Comparison of ENCODE assay signal across 1 cellular context in genomic region chr12:120394483-120395367, GRCh38.
A peak's percentile ranks its signal among the peaks of the same experiment; 100 is the strongest.
TF ChIP-seq lines count a peak whose summit lies in the region.

No MANE protein-coding gene starts in this region.

TF ChIP-seq in WTC11, 78 proteins besides CTCF, POLR2A, EP300 and RAD21 (continued from another document):
- TF ChIP-seq, protein P1, sequence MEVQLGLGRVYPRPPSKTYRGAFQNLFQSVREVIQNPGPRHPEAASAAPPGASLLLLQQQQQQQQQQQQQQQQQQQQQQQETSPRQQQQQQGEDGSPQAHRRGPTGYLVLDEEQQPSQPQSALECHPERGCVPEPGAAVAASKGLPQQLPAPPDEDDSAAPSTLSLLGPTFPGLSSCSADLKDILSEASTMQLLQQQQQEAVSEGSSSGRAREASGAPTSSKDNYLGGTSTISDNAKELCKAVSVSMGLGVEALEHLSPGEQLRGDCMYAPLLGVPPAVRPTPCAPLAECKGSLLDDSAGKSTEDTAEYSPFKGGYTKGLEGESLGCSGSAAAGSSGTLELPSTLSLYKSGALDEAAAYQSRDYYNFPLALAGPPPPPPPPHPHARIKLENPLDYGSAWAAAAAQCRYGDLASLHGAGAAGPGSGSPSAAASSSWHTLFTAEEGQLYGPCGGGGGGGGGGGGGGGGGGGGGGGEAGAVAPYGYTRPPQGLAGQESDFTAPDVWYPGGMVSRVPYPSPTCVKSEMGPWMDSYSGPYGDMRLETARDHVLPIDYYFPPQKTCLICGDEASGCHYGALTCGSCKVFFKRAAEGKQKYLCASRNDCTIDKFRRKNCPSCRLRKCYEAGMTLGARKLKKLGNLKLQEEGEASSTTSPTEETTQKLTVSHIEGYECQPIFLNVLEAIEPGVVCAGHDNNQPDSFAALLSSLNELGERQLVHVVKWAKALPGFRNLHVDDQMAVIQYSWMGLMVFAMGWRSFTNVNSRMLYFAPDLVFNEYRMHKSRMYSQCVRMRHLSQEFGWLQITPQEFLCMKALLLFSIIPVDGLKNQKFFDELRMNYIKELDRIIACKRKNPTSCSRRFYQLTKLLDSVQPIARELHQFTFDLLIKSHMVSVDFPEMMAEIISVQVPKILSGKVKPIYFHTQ (CRISPR knock-in tag; IDR thresholded peaks at IDR 0.05), result no peak
- TF ChIP-seq ZNF423 (CRISPR knock-in tag; IDR thresholded peaks at IDR 0.05) (no peak), MAX (CRISPR knock-in tag; IDR thresholded peaks at IDR 0.05) (peak; percentile 65), CBFB (CRISPR knock-in tag; IDR thresholded peaks at IDR 0.05; ENCODE audit: low read depth) (0 out of 2 replicates have a peak, but pooled peaks have one; percentile 68), E2F5 (CRISPR knock-in tag; IDR thresholded peaks at IDR 0.05) (0 out of 2 replicates have a peak, but pooled peaks have one; percentile 55), ZNF138 (CRISPR knock-in tag; conservative IDR thresholded peaks at IDR 0.05) (0 out of 2 replicates have a peak, but pooled peaks have one; percentile 61), JUN (CRISPR knock-in tag; IDR thresholded peaks at IDR 0.05) (no peak), CREB1 (CRISPR knock-in tag; IDR thresholded peaks at IDR 0.05) (no peak), GTF2I (CRISPR knock-in tag; conservative IDR thresholded peaks at IDR 0.05) (0 out of 2 replicates have a peak, but pooled peaks have one; percentile 8), STAT6 (CRISPR knock-in tag; conservative IDR thresholded peaks at IDR 0.05; ENCODE audit: low read depth) (no peak), ATF6 (CRISPR knock-in tag; IDR thresholded peaks at IDR 0.05) (no peak), ZNF671 (CRISPR knock-in tag; IDR thresholded peaks at IDR 0.05) (no peak), ZNF232 (CRISPR knock-in tag; IDR thresholded peaks at IDR 0.05) (no peak), MLX (CRISPR knock-in tag; IDR thresholded peaks at IDR 0.05) (no peak), ESRRA (CRISPR knock-in tag; IDR thresholded peaks at IDR 0.05; ENCODE audit: borderline replicate concordance) (no peak), PRRX2 (CRISPR knock-in tag; IDR thresholded peaks at IDR 0.05) (no peak), NR3C1 (CRISPR knock-in tag; conservative IDR thresholded peaks at IDR 0.05; ENCODE audit: low read depth) (no peak), NFATC4 (CRISPR knock-in tag; IDR thresholded peaks at IDR 0.05) (no peak), ZNF416 (CRISPR knock-in tag; IDR thresholded peaks at IDR 0.05) (no peak), NFE2L1 (CRISPR knock-in tag; IDR thresholded peaks at IDR 0.05) (no peak), ZMAT4 (CRISPR knock-in tag; IDR thresholded peaks at IDR 0.05) (no peak)
- TF ChIP-seq, protein P2, sequence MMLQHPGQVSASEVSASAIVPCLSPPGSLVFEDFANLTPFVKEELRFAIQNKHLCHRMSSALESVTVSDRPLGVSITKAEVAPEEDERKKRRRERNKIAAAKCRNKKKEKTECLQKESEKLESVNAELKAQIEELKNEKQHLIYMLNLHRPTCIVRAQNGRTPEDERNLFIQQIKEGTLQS (CRISPR knock-in tag; conservative IDR thresholded peaks at IDR 0.05), result no peak
